ENCODE assay signal across 8 cellular contexts in genomic region chr19:28633223-28634030, GRCh38.
DNase-seq lines count a peak whose midpoint lies in the region; ATAC-seq and TF ChIP-seq lines count a peak whose summit lies in the region.

No MANE protein-coding gene starts in this region.

- H3K4me1 Mint-ChIP-seq in stimulated activated effector memory CD8-positive, alpha-beta T cell treated with anti-CD3 and anti-CD28 coated beads, Interleukin-12 subunit alpha, Interleukin-12 subunit beta, amount 100 ng/mL, for 72 hours, result peaks cover 11% of the 10 kb centered on the region

- in situ Hi-C loops in T47D (cut with HindIII; ENCODE audit: low pct_unique_long_range_greater_than_20kb, low sequenced_read_pairs), result no loop called here

- no peaks in the 10 kb centered on the region for H3K27me3 ChIP-seq in lung (ENCODE audit: control insufficient read depth, insufficient read depth)

- peaks cover 2 to 5% of the 10 kb centered on the region in 2 donors for H3K9me3 ChIP-seq in lung (ENCODE audit: control insufficient read depth in 2 of 2, insufficient read depth in 1 of 2, low read length in 1 of 2)

- peaks cover 6% of the 10 kb centered on the region for H3K9me3 Mint-ChIP-seq in stimulated activated effector memory CD8-positive, alpha-beta T cell treated with anti-CD3 and anti-CD28 coated beads, Interleukin-12 subunit alpha, Interleukin-12 subunit beta, amount 100 ng/mL, for 72 hours

- H3K4me3 Mint-ChIP-seq in stimulated activated effector memory CD8-positive, alpha-beta T cell treated with anti-CD3 and anti-CD28 coated beads, Interleukin-12 subunit alpha, Interleukin-12 subunit beta, amount 100 ng/mL, for 72 hours, result no peak overlapping the region

- H3K27ac Mint-ChIP-seq in stimulated activated effector memory CD8-positive, alpha-beta T cell treated with anti-CD3 and anti-CD28 coated beads, Interleukin-12 subunit alpha, Interleukin-12 subunit beta, amount 100 ng/mL, for 72 hours, result no peak overlapping the region

- ATAC-seq in lung (ENCODE audit: insufficient read depth, low FRiP score) (no peak), GM19351 (IDR thresholded peaks at IDR 0.05; ENCODE audit: unreplicated experiment) (no peak), HG03457 (IDR thresholded peaks at IDR 0.05; ENCODE audit: unreplicated experiment) (no peak)
- peak; percentile 60 for ATAC-seq in stimulated activated effector memory CD8-positive, alpha-beta T cell treated with anti-CD3 and anti-CD28 coated beads, Interleukin-12 subunit alpha, Interleukin-12 subunit beta, amount 100 ng/mL, for 72 hours

- H3K4me1 ChIP-seq in lung (ENCODE audit: control insufficient read depth in 2 of 2, insufficient read depth in 2 of 2, low read length in 2 of 2), result no peaks in the 10 kb centered on the region

- DNase-seq in EH (ENCODE audit: low read depth) (peak; percentile 60), LNCaP clone FGC (ENCODE audit: low read depth) (peak; percentile 15), SKM-1 (lab: John Stamatoyannopoulos, UW; ENCODE audit: unreplicated experiment) (peak; percentile 49), T47D (ENCODE audit: low read depth in 1 of 2, low spot score in 1 of 2) (peak; percentile 1 to 67), lung (ENCODE audit: low spot score) (peak; percentile 54)
- DNase-seq in stimulated activated effector memory CD8-positive, alpha-beta T cell treated with anti-CD3 and anti-CD28 coated beads, Interleukin-12 subunit alpha, Interleukin-12 subunit beta, amount 100 ng/mL, for 72 hours (ENCODE audit: low spot score in 2 of 2), result peak; percentile 33 to 60

- H3K36me3 ChIP-seq in lung (ENCODE audit: control insufficient read depth in 2 of 2, insufficient read depth in 2 of 2, low read length in 2 of 2), result no peaks in the 10 kb centered on the region

- no peaks in the 10 kb centered on the region for H3K36me3 Mint-ChIP-seq in stimulated activated effector memory CD8-positive, alpha-beta T cell treated with anti-CD3 and anti-CD28 coated beads, Interleukin-12 subunit alpha, Interleukin-12 subunit beta, amount 100 ng/mL, for 72 hours

- peak; percentile 99 for TF ChIP-seq CTCF in LNCaP clone FGC (IDR thresholded peaks at IDR 0.05; ENCODE audit: control insufficient read depth, extremely low read depth, insufficient read depth)
- TF ChIP-seq CTCF in lung (IDR thresholded peaks at IDR 0.05; ENCODE audit: control extremely low read depth, extremely low read depth), result peak; percentile 62

- 55 to 57% methylated on average over 11 of the region's 11 CpGs for WGBS in lung, 2 donors

- no peak overlapping the region for H3K4me3 ChIP-seq in LNCaP clone FGC (ENCODE audit: low read depth, low read length)
- no peak overlapping the region for H3K4me3 ChIP-seq in lung

- no peak overlapping the region for H3K27ac ChIP-seq in lung (ENCODE audit: low read depth in 1 of 2, low read length in 1 of 2)
